9 cellular contexts compared by ENCODE assay signal in genomic region chr1:16647179-16648176, GRCh38. TPM values are rescaled to one million over a fixed set of nuclear protein-coding genes. Genes with fewer than 3 reads are reported as not detected.
A peak's percentile ranks its signal among the peaks of the same experiment; 100 is the strongest.
DNase-seq lines count a peak whose midpoint lies in the region; ATAC-seq and TF ChIP-seq lines count a peak whose summit lies in the region.
"Not testable (repeated sequence)": the region's sequence is repeated elsewhere in the genome, so short reads cannot be mapped to it uniquely, and the experiment has no call there.
"Had no signal": no experiment of that assay in that cellular context is flagged by ENCODE, and none has a peak within 500 bp of the region (broad histone marks: within the 10 kb centered on the region; RNA-seq: fewer than 3 reads in every experiment).

No MANE protein-coding gene starts in this region.

- peak overlapping the region; percentile 24 for H3K4me3 Mint-ChIP-seq in activated CD8-positive, alpha-beta T cell treated with anti-CD3 and anti-CD28 coated beads for 36 hours
- peak overlapping the region; percentile 42 for H3K4me3 Mint-ChIP-seq in activated naive CD4-positive, alpha-beta T cell treated with anti-CD3 and anti-CD28 coated beads for 36 hours
- H3K4me3 Mint-ChIP-seq in effector memory CD8-positive, alpha-beta T cell: peak overlapping the region; percentile 25 to 49

- not testable (repeated sequence) for H3F3A ChIP-seq in smooth muscle cell (ENCODE audit: low read depth)

- not testable (repeated sequence) for TF ChIP-seq EP300 in upper lobe of left lung (IDR thresholded peaks at IDR 0.05)

- not testable (repeated sequence) for H3K4me1 ChIP-seq in HUES64 (ENCODE audit: insufficient read depth, low read length); iPS DF 6.9 (ENCODE audit: control insufficient read depth, insufficient read depth, low read length)
- H3K4me1 ChIP-seq in smooth muscle cell (ENCODE audit: low read depth) (peaks cover 16% of the 10 kb centered on the region), upper lobe of left lung (peaks cover 22 to 34% (median 22%) of the 10 kb centered on the region in 4 donors)

- peaks cover 51% of the 10 kb centered on the region for H3K27me3 ChIP-seq in HUES64 (ENCODE audit: insufficient read depth, low read length)
- H3K27me3 ChIP-seq in iPS DF 6.9 (ENCODE audit: control insufficient read depth, insufficient read depth, low read length); smooth muscle cell (ENCODE audit: low read depth); upper lobe of left lung: not testable (repeated sequence)

- H3K27ac Mint-ChIP-seq in activated CD8-positive, alpha-beta T cell treated with anti-CD3 and anti-CD28 coated beads for 36 hours; activated naive CD4-positive, alpha-beta T cell treated with anti-CD3 and anti-CD28 coated beads for 36 hours; effector memory CD8-positive, alpha-beta T cell: not testable (repeated sequence)

- not testable (repeated sequence) for TF ChIP-seq POLR2A in upper lobe of left lung (IDR thresholded peaks at IDR 0.05)

- H3K79me2 ChIP-seq in smooth muscle cell (ENCODE audit: low read depth): peaks cover 19% of the 10 kb centered on the region

- intact Hi-C loops in activated CD8-positive, alpha-beta T cell treated with anti-CD3 and anti-CD28 coated beads for 36 hours (cut with micrococcal nuclease); activated naive CD4-positive, alpha-beta T cell treated with anti-CD3 and anti-CD28 coated beads for 36 hours (cut with micrococcal nuclease): not testable (repeated sequence)

- H3K36me3 ChIP-seq in HUES64 (ENCODE audit: insufficient read depth, low read length); iPS DF 6.9 (ENCODE audit: control insufficient read depth, insufficient read depth, low read length); smooth muscle cell (ENCODE audit: low read depth); upper lobe of left lung: not testable (repeated sequence)

- 3% methylated on average over 47 of the region's 84 CpGs for WGBS in HUES64
- no CpG with 5 or more reads among the region's 84 CpGs for WGBS in iPS DF 6.9 (ENCODE audit: insufficient coverage, insufficient read length)
- 9% methylated on average over 58 of the region's 84 CpGs for WGBS in smooth muscle cell (ENCODE audit: low lambda C conversion rate)
- 19% methylated on average over 11 of the region's 84 CpGs; no CpG with 5 or more reads in 1 of the 2 donors for WGBS in upper lobe of left lung, 2 donors

- H3K36me3 Mint-ChIP-seq in activated CD8-positive, alpha-beta T cell treated with anti-CD3 and anti-CD28 coated beads for 36 hours (ENCODE audit: low read depth); activated naive CD4-positive, alpha-beta T cell treated with anti-CD3 and anti-CD28 coated beads for 36 hours (ENCODE audit: low read depth); effector memory CD8-positive, alpha-beta T cell (ENCODE audit: insufficient read depth): not testable (repeated sequence)

- H3K9ac ChIP-seq in HUES64 (ENCODE audit: low read depth, low read length); smooth muscle cell (ENCODE audit: low read depth): not testable (repeated sequence)

- H3K4me1 Mint-ChIP-seq in activated CD8-positive, alpha-beta T cell treated with anti-CD3 and anti-CD28 coated beads for 36 hours (ENCODE audit: low read depth); activated naive CD4-positive, alpha-beta T cell treated with anti-CD3 and anti-CD28 coated beads for 36 hours (ENCODE audit: low read depth); effector memory CD8-positive, alpha-beta T cell (ENCODE audit: low read depth in 2 of 2): not testable (repeated sequence)

- H3K4me3 ChIP-seq in HUES64 (ENCODE audit: low read length) (peak overlapping the region; percentile 50), iPS DF 6.9 (ENCODE audit: low read length) (peak overlapping the region; percentile 33; the same call in 1 of the 2 replicates), smooth muscle cell (peak overlapping the region; percentile 38), upper lobe of left lung (peak overlapping the region in 3 of 4 donors; percentile 27 to 38 (median 35))

- peak overlapping the region; percentile 69 for H3K4me2 ChIP-seq in smooth muscle cell

- not testable (repeated sequence) for TF ChIP-seq CTCF in activated CD8-positive, alpha-beta T cell treated with anti-CD3 and anti-CD28 coated beads for 36 hours (IDR thresholded peaks at IDR 0.05); smooth muscle cell (IDR thresholded peaks at IDR 0.05; ENCODE audit: borderline replicate concordance, insufficient read depth, poor library complexity, severe bottlenecking); upper lobe of left lung (IDR thresholded peaks at IDR 0.05)

- H3K9me3 ChIP-seq in HUES64 (ENCODE audit: insufficient read depth, low read depth, low read length); iPS DF 6.9 (ENCODE audit: control insufficient read depth, insufficient read depth, low read length); smooth muscle cell (replicated peaks; ENCODE audit: low read depth); upper lobe of left lung: not testable (repeated sequence)

- peak; percentile 11 for ATAC-seq in activated CD8-positive, alpha-beta T cell treated with anti-CD3 and anti-CD28 coated beads for 36 hours
- peak; percentile 10 for ATAC-seq in effector memory CD8-positive, alpha-beta T cell (replicated peaks)
- peak; percentile 7 to 82 for ATAC-seq in upper lobe of left lung (ENCODE audit: low FRiP score in 2 of 2)

- H2AFZ ChIP-seq in smooth muscle cell (ENCODE audit: low read depth): peak overlapping the region; percentile 73

- POLR2A ChIA-PET in activated CD8-positive, alpha-beta T cell treated with anti-CD3 and anti-CD28 coated beads for 36 hours (lab: Charles Lee): not testable (repeated sequence)

- peak; percentile 52 for DNase-seq in activated CD8-positive, alpha-beta T cell treated with anti-CD3 and anti-CD28 coated beads for 36 hours
- peak; percentile 57 for DNase-seq in activated naive CD4-positive, alpha-beta T cell treated with anti-CD3 and anti-CD28 coated beads for 36 hours
- DNase-seq in effector memory CD8-positive, alpha-beta T cell: peak in 1 of 3 experiments; percentile 2
- not testable (repeated sequence) for DNase-seq in iPS DF 6.9 (ENCODE audit: low read depth, low spot score); smooth muscle cell (lab: John Stamatoyannopoulos, UW; ENCODE audit: unreplicated experiment)
- peak; percentile 11 for DNase-seq in mucosa of gallbladder (ENCODE audit: low spot score)
- peak; percentile 21 to 84 for DNase-seq in upper lobe of left lung

- not testable (repeated sequence) for H4K20me1 ChIP-seq in smooth muscle cell (ENCODE audit: low read depth)

- H3K27me3 Mint-ChIP-seq in activated CD8-positive, alpha-beta T cell treated with anti-CD3 and anti-CD28 coated beads for 36 hours; activated naive CD4-positive, alpha-beta T cell treated with anti-CD3 and anti-CD28 coated beads for 36 hours (ENCODE audit: low read depth); effector memory CD8-positive, alpha-beta T cell: not testable (repeated sequence)

- not testable (repeated sequence) for H3K9me3 Mint-ChIP-seq in activated CD8-positive, alpha-beta T cell treated with anti-CD3 and anti-CD28 coated beads for 36 hours; activated naive CD4-positive, alpha-beta T cell treated with anti-CD3 and anti-CD28 coated beads for 36 hours; effector memory CD8-positive, alpha-beta T cell

- H3K27ac ChIP-seq in HUES64 (ENCODE audit: low read depth, low read length); iPS DF 6.9 (ENCODE audit: low read length); smooth muscle cell (ENCODE audit: low read depth); upper lobe of left lung: not testable (repeated sequence)

- CTCF ChIA-PET in activated CD8-positive, alpha-beta T cell treated with anti-CD3 and anti-CD28 coated beads for 36 hours (lab: Charles Lee); activated naive CD4-positive, alpha-beta T cell treated with anti-CD3 and anti-CD28 coated beads for 36 hours (lab: Charles Lee): not testable (repeated sequence)

RNA-seq across cellular contexts. Expression of gene RNU1-3, which starts 19.3 kb away (rescaled TPM):
- polyA plus RNA-seq in HUES64 (2013, experiment 1 of 2): 27,992 TPM
- 20,955 TPM for polyA plus RNA-seq in HUES64 (2013, experiment 2 of 2)
- 1,000 to 10,000 TPM in 1 of 2 experiments, 100 to 1,000 TPM in 1; 820 to 1,043 TPM for total RNA-seq in activated CD8-positive, alpha-beta T cell treated with anti-CD3 and anti-CD28 coated beads for 36 hours
- 1,000 to 10,000 TPM; 1,341 to 1,386 TPM for total RNA-seq in activated naive CD4-positive, alpha-beta T cell treated with anti-CD3 and anti-CD28 coated beads for 36 hours
- total RNA-seq in mucosa of gallbladder: 1,358 TPM
- total RNA-seq in smooth muscle cell: under 0.01 TPM in 2 replicates
- polyA plus RNA-seq in smooth muscle cell: 4.2 and 6.4 TPM in 2 replicates
- total RNA-seq in upper lobe of left lung: over 10,000 TPM in 1 of 6 donors, 1,000 to 10,000 TPM in 2, under 1 TPM in 3; under 0.01 to 14,413 (median 1,360) TPM
- polyA plus RNA-seq: mammary epithelial cell had no signal

RNA-seq across cellular contexts. Expression of gene NBPF1, which starts 34.1 kb away (rescaled TPM):
- polyA plus RNA-seq in HUES64 (2013, experiment 1 of 2): 11.3 TPM
- 10.4 TPM for polyA plus RNA-seq in HUES64 (2013, experiment 2 of 2)
- total RNA-seq in activated CD8-positive, alpha-beta T cell treated with anti-CD3 and anti-CD28 coated beads for 36 hours: 1 to 10 TPM; 2.8 to 3.1 TPM
- total RNA-seq in activated naive CD4-positive, alpha-beta T cell treated with anti-CD3 and anti-CD28 coated beads for 36 hours: 1 to 10 TPM; 1.6 to 1.9 TPM
- total RNA-seq in mucosa of gallbladder (64.2 TPM), smooth muscle cell (22.7 and 28.7 TPM in 2 replicates), upper lobe of left lung (10 to 100 TPM; 31.6 to 81.7 (median 34.3) TPM)
- polyA plus RNA-seq in smooth muscle cell: 18.1 and 26.1 TPM in 2 replicates
